ENCODE assay signal across 30 cellular contexts in genomic region chr2:8196311-8196710, GRCh38.
"Had no signal": no experiment of that assay in that cellular context is flagged by ENCODE, and none has a peak within 500 bp of the region (broad histone marks: within the 10 kb centered on the region; RNA-seq: fewer than 3 reads in every experiment).

No MANE protein-coding gene starts in this region.

- H3K36me3 ChIP-seq: brain microvascular endothelial cell, Peyer's patch had no signal

- H3K27me3 ChIP-seq: brain microvascular endothelial cell, Peyer's patch had no signal

- H3K27ac ChIP-seq: brain microvascular endothelial cell, Peyer's patch, VCaP had no signal

- H3K9me3 ChIP-seq: Peyer's patch had no signal

- ATAC-seq: activated naive CD8-positive, alpha-beta T cell treated with anti-CD3 and anti-CD28 coated beads, Interleukin-2, amount 50 U/mL, for 24 hours had no signal

- H3K4me3 ChIP-seq: Peyer's patch had no signal

- DNase-seq: activated B cell treated with CpG ODN at 0.5 μM for 24 hours; activated CD4-positive, alpha-beta memory T cell treated with anti-CD3 and anti-CD28 coated beads for 36 hours; activated CD4-positive, alpha-beta T cell treated with anti-CD3 and anti-CD28 coated beads for 4 hours; activated CD4-positive, alpha-beta T cell treated with anti-CD3 and anti-CD28 coated beads, Interleukin-2, amount 50 U/mL, for 1 hour; activated CD4-positive, CD25-positive, alpha-beta regulatory T cell treated with anti-CD3 and anti-CD28 coated beads, Interleukin-2, amount 50 U/mL, for 72 hours; activated CD8-positive, alpha-beta memory T cell treated with anti-CD3 and anti-CD28 coated beads, Interleukin-2, amount 50 U/mL, for 48 hours; activated effector memory CD4-positive, alpha-beta T cell treated with Interleukin-2 at 50 U/mL for 16 hours; activated naive CD4-positive, alpha-beta T cell treated with anti-CD3 and anti-CD28 coated beads, Interleukin-2, amount 10 ng/mL, durations not matched to agents 7 days and 5 days; activated naive CD8-positive, alpha-beta T cell treated with anti-CD3 and anti-CD28 coated beads, Interleukin-2, amount 50 U/mL, for 24 hours; activated T-cell treated with anti-CD3 and anti-CD28 coated beads, Interleukin-2, amount 50 U/mL, for 48 hours; anterior cingulate cortex; central memory CD4-positive, alpha-beta T cell; NCI-H1105; NCI-H1417 treated with DMSO at 0.1 percent for 48 hours; NCI-H187; NCI-H2029 treated with DMSO at 0.1 percent for 48 hours; NCI-H2107; NCI-H510A; NCI-H526; NCI-H748 treated with DMSO at 0.1 percent for 48 hours; NK-92 treated with Interleukin-12 subunit alpha and Interleukin-12 subunit beta, amount 100 ng/mL, for 24 hours; PC-3; Peyer's patch; Right ventricle myocardium superior; SW 1271; T-helper 1 cell; T-helper 2 cell; T-helper 9 cell had no signal
